Comparison of ENCODE assay signal across 39 cellular contexts in the genomic region with DNA sequence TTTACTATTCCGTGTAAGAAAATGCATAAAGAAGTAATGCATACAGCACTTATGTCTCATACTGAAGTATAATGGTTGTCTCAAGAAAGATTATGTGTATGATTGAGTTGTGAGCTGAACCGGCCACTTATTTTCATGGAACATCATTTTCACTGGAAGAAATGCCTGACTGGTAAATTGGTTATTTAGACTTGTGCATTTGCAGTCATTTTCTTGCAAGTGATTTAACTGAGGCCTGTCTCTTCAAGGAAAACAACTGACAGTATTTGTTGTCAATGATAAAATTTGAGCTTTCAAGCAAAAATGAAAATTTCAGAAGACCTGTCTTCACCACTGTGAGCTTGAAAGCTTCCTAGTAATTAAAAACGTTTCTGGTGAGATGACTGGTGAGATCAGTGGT.
"Had no signal": no experiment of that assay in that cellular context is flagged by ENCODE, and none has a peak within 500 bp of the region (broad histone marks: within the 10 kb centered on the region; RNA-seq: fewer than 3 reads in every experiment).

No MANE protein-coding gene starts in this region.

- H3K9me3 ChIP-seq: adrenal gland, ascending aorta, body of pancreas, breast epithelium had no signal

- H3K4me1 ChIP-seq: adrenal gland, ascending aorta, body of pancreas, breast epithelium had no signal

- H3K36me3 Mint-ChIP-seq: activated naive CD4-positive, alpha-beta T cell treated with anti-CD3 and anti-CD28 coated beads, Interleukin-2, amount 10 ng/mL, durations not matched to agents 7 days and 5 days; activated naive CD4-positive, alpha-beta T cell treated with anti-CD3 and anti-CD28 coated beads, Interleukin-2, amount 50 U/mL, for 24 hours; activated naive CD4-positive, alpha-beta T cell treated with anti-CD3 and anti-CD28 coated beads, Interleukin-2, amount 50 U/mL, for 72 hours; activated naive CD8-positive, alpha-beta T cell; activated naive CD8-positive, alpha-beta T cell treated with anti-CD3 and anti-CD28 coated beads for 36 hours; activated naive CD8-positive, alpha-beta T cell treated with anti-CD3 and anti-CD28 coated beads, Interleukin-2, amount 10 ng/mL, durations not matched to agents 7 days and 5 days; brain had no signal

- H3K27ac ChIP-seq: adrenal gland, ascending aorta, body of pancreas, brain microvascular endothelial cell, breast epithelium, cardiac muscle cell had no signal

- H3K4me1 Mint-ChIP-seq: activated naive CD4-positive, alpha-beta T cell treated with anti-CD3 and anti-CD28 coated beads, Interleukin-2, amount 10 ng/mL, durations not matched to agents 7 days and 5 days; activated naive CD8-positive, alpha-beta T cell treated with anti-CD3 and anti-CD28 coated beads, Interleukin-2, amount 10 ng/mL, durations not matched to agents 7 days and 5 days; activated T-helper 17 cell treated with anti-CD3 and anti-CD28 coated beads, Interleukin-2, amount 50 U/mL, for 72 hours; brain; central memory CD8-positive, alpha-beta T cell had no signal

- FAIRE-seq: bronchial epithelial cell had no signal

- H3K36me3 ChIP-seq: adrenal gland, ascending aorta, brain microvascular endothelial cell, breast epithelium, cardiac muscle cell had no signal

- H3K27me3 Mint-ChIP-seq: activated naive CD4-positive, alpha-beta T cell treated with anti-CD3 and anti-CD28 coated beads, Interleukin-2, amount 10 ng/mL, durations not matched to agents 7 days and 5 days; activated naive CD4-positive, alpha-beta T cell treated with anti-CD3 and anti-CD28 coated beads, Interleukin-2, amount 50 U/mL, for 24 hours; activated naive CD8-positive, alpha-beta T cell; activated naive CD8-positive, alpha-beta T cell treated with anti-CD3 and anti-CD28 coated beads for 36 hours; activated naive CD8-positive, alpha-beta T cell treated with anti-CD3 and anti-CD28 coated beads, Interleukin-2, amount 10 ng/mL, durations not matched to agents 7 days and 5 days; activated naive CD8-positive, alpha-beta T cell treated with anti-CD3 and anti-CD28 coated beads, Interleukin-2, amount 50 U/mL, for 24 hours; activated T-helper 17 cell treated with anti-CD3 and anti-CD28 coated beads, Interleukin-2, amount 50 U/mL, for 72 hours; central memory CD8-positive, alpha-beta T cell had no signal

- DNase-seq: activated effector memory CD4-positive, alpha-beta T cell treated with anti-CD3 and anti-CD28 coated beads, Interleukin-2, amount 50 U/mL, for 16 hours; activated effector memory CD4-positive, alpha-beta T cell treated with Interleukin-2 at 50 U/mL for 16 hours; activated gamma-delta T cell; activated gamma-delta T cell treated with Interleukin-2 at 50 U/mL for 16 hours; activated naive CD4-positive, alpha-beta T cell; activated naive CD4-positive, alpha-beta T cell treated with anti-CD3 and anti-CD28 coated beads for 36 hours; activated naive CD4-positive, alpha-beta T cell treated with anti-CD3 and anti-CD28 coated beads, Interleukin-2, amount 10 ng/mL, durations not matched to agents 7 days and 5 days; activated naive CD4-positive, alpha-beta T cell treated with anti-CD3 and anti-CD28 coated beads, Interleukin-2, amount 50 U/mL, for 16 hours; activated naive CD4-positive, alpha-beta T cell treated with Interleukin-2 at 50 U/mL for 16 hours; activated naive CD8-positive, alpha-beta T cell treated with anti-CD3 and anti-CD28 coated beads for 36 hours; activated naive CD8-positive, alpha-beta T cell treated with anti-CD3 and anti-CD28 coated beads, Interleukin-2, amount 10 ng/mL, durations not matched to agents 7 days and 5 days; activated naive CD8-positive, alpha-beta T cell treated with anti-CD3 and anti-CD28 coated beads, Interleukin-2, amount 50 U/mL, for 24 hours; activated T-cell treated with anti-CD3 and anti-CD28 coated beads, Interleukin-2, amount 50 U/mL, for 1 hour; activated T-cell treated with anti-CD3 and anti-CD28 coated beads, Interleukin-2, amount 50 U/mL, for 24 hours; activated T-cell treated with anti-CD3 and anti-CD28 coated beads, Interleukin-2, amount 50 U/mL, for 4 hours; activated T-cell treated with anti-CD3 and anti-CD28 coated beads, Interleukin-2, amount 50 U/mL, for 48 hours; activated T-cell treated with anti-CD3 and anti-CD28 coated beads, Interleukin-2, amount 50 U/mL, for 72 hours; adrenal gland; amniotic stem cell; amygdala; anterior cingulate cortex; aorta; body of pancreas; brain microvascular endothelial cell; caudate nucleus; central memory CD4-positive, alpha-beta T cell; cerebellar nuclear complex had no signal

- H3K4me3 Mint-ChIP-seq: activated naive CD4-positive, alpha-beta T cell treated with anti-CD3 and anti-CD28 coated beads for 36 hours; activated naive CD4-positive, alpha-beta T cell treated with anti-CD3 and anti-CD28 coated beads, Interleukin-2, amount 10 ng/mL, durations not matched to agents 7 days and 5 days; activated naive CD4-positive, alpha-beta T cell treated with anti-CD3 and anti-CD28 coated beads, Interleukin-2, amount 50 U/mL, for 24 hours; activated naive CD8-positive, alpha-beta T cell; activated naive CD8-positive, alpha-beta T cell treated with anti-CD3 and anti-CD28 coated beads for 36 hours; activated naive CD8-positive, alpha-beta T cell treated with anti-CD3 and anti-CD28 coated beads, Interleukin-2, amount 10 ng/mL, durations not matched to agents 7 days and 5 days; activated naive CD8-positive, alpha-beta T cell treated with anti-CD3 and anti-CD28 coated beads, Interleukin-2, amount 50 U/mL, for 24 hours; activated T-cell treated with anti-CD3 and anti-CD28 coated beads, Interleukin-2, amount 50 U/mL, for 24 hours; activated T-cell treated with anti-CD3 and anti-CD28 coated beads, Interleukin-2, amount 50 U/mL, for 4 hours; activated T-cell treated with anti-CD3 and anti-CD28 coated beads, Interleukin-2, amount 50 U/mL, for 72 hours; activated T-helper 1 cell treated with anti-CD3 and anti-CD28 coated beads, Interleukin-12 subunit alpha, Interleukin-12 subunit beta, Interleukin-2, Interleukin-4 antibody, amounts not matched to agents 30 ng/mL and 10 ng/mL and 1 ng/mL, durations not matched to agents 14 hours and 24 hours and 36 hours; activated T-helper 17 cell treated with anti-CD3 and anti-CD28 coated beads, Interleukin-2, amount 50 U/mL, for 72 hours; brain; central memory CD8-positive, alpha-beta T cell had no signal

- H3K27ac Mint-ChIP-seq: activated naive CD4-positive, alpha-beta T cell treated with anti-CD3 and anti-CD28 coated beads for 36 hours; activated naive CD4-positive, alpha-beta T cell treated with anti-CD3 and anti-CD28 coated beads, Interleukin-2, amount 10 ng/mL, durations not matched to agents 7 days and 5 days; activated naive CD4-positive, alpha-beta T cell treated with anti-CD3 and anti-CD28 coated beads, Interleukin-2, amount 50 U/mL, for 24 hours; activated naive CD4-positive, alpha-beta T cell treated with anti-CD3 and anti-CD28 coated beads, Interleukin-2, amount 50 U/mL, for 72 hours; activated naive CD8-positive, alpha-beta T cell; activated naive CD8-positive, alpha-beta T cell treated with anti-CD3 and anti-CD28 coated beads for 36 hours; activated naive CD8-positive, alpha-beta T cell treated with anti-CD3 and anti-CD28 coated beads, Interleukin-2, amount 10 ng/mL, durations not matched to agents 7 days and 5 days; activated naive CD8-positive, alpha-beta T cell treated with anti-CD3 and anti-CD28 coated beads, Interleukin-2, amount 50 U/mL, for 24 hours; activated T-cell treated with anti-CD3 and anti-CD28 coated beads, Interleukin-2, amount 50 U/mL, for 24 hours; activated T-cell treated with anti-CD3 and anti-CD28 coated beads, Interleukin-2, amount 50 U/mL, for 72 hours; activated T-helper 1 cell treated with anti-CD3 and anti-CD28 coated beads, Interleukin-12 subunit alpha, Interleukin-12 subunit beta, Interleukin-2, Interleukin-4 antibody, amounts not matched to agents 30 ng/mL and 10 ng/mL and 1 ng/mL, durations not matched to agents 14 hours and 24 hours and 36 hours; activated T-helper 17 cell treated with anti-CD3 and anti-CD28 coated beads, Interleukin-2, amount 50 U/mL, for 72 hours; activated T-helper 2 cell treated with anti-CD3 and anti-CD28 coated beads, Interferon-gamma antibody, Interleukin-2, Interleukin-4, amounts not matched to agents 10 μg/mL and 5 μg/mL and 100 μg/mL, durations not matched to agents 14 hours and 24 hours and 36 hours; brain had no signal

- H3K4me3 ChIP-seq: adrenal gland, ascending aorta, body of pancreas, breast epithelium, cardiac muscle cell had no signal

- H3K9me3 Mint-ChIP-seq: activated naive CD4-positive, alpha-beta T cell treated with anti-CD3 and anti-CD28 coated beads for 36 hours; activated naive CD4-positive, alpha-beta T cell treated with anti-CD3 and anti-CD28 coated beads, Interleukin-2, amount 10 ng/mL, durations not matched to agents 7 days and 5 days; activated naive CD4-positive, alpha-beta T cell treated with anti-CD3 and anti-CD28 coated beads, Interleukin-2, amount 50 U/mL, for 24 hours; activated naive CD8-positive, alpha-beta T cell treated with anti-CD3 and anti-CD28 coated beads for 36 hours; activated naive CD8-positive, alpha-beta T cell treated with anti-CD3 and anti-CD28 coated beads, Interleukin-2, amount 10 ng/mL, durations not matched to agents 7 days and 5 days; activated naive CD8-positive, alpha-beta T cell treated with anti-CD3 and anti-CD28 coated beads, Interleukin-2, amount 50 U/mL, for 24 hours; activated T-cell treated with anti-CD3 and anti-CD28 coated beads, Interleukin-2, amount 50 U/mL, for 24 hours; activated T-cell treated with anti-CD3 and anti-CD28 coated beads, Interleukin-2, amount 50 U/mL, for 4 hours; activated T-cell treated with anti-CD3 and anti-CD28 coated beads, Interleukin-2, amount 50 U/mL, for 72 hours; activated T-helper 17 cell treated with anti-CD3 and anti-CD28 coated beads, Interleukin-2, amount 50 U/mL, for 72 hours; activated T-helper 2 cell treated with anti-CD3 and anti-CD28 coated beads, Interferon-gamma antibody, Interleukin-2, Interleukin-4, amounts not matched to agents 10 μg/mL and 5 μg/mL and 100 μg/mL, durations not matched to agents 14 hours and 24 hours and 36 hours; central memory CD8-positive, alpha-beta T cell had no signal

- H3K27me3 ChIP-seq: ascending aorta, body of pancreas, brain microvascular endothelial cell, cardiac muscle cell had no signal
